Comparison of ENCODE assay signal across 26 cellular contexts in genomic region chr4:113160548-113160947, GRCh38.
"Had no signal": no experiment of that assay in that cellular context is flagged by ENCODE, and none has a peak within 500 bp of the region (broad histone marks: within the 10 kb centered on the region; RNA-seq: fewer than 3 reads in every experiment).

No MANE protein-coding gene starts in this region.

- H3K4me3 Mint-ChIP-seq: activated CD4-positive, alpha-beta memory T cell treated with anti-CD3 and anti-CD28 coated beads for 36 hours; activated CD4-positive, alpha-beta T cell treated with anti-CD3 and anti-CD28 coated beads, Interleukin-2, amount 10 ng/mL, durations not matched to agents 7 days and 5 days; activated naive CD8-positive, alpha-beta T cell; activated T-cell treated with anti-CD3 and anti-CD28 coated beads, Interleukin-2, amount 50 U/mL, for 4 hours; T-cell had no signal

- H3K4me1 Mint-ChIP-seq: activated CD4-positive, alpha-beta T cell treated with anti-CD3 and anti-CD28 coated beads, Interleukin-2, amount 10 ng/mL, durations not matched to agents 7 days and 5 days; T-cell had no signal

- H3K36me3 ChIP-seq: brain microvascular endothelial cell had no signal

- ATAC-seq: activated T-cell treated with anti-CD3 and anti-CD28 coated beads, Interleukin-2, amount 50 U/mL, for 4 hours; Panc1; Right ventricle myocardium inferior; T-cell had no signal

- H3K27me3 ChIP-seq: brain microvascular endothelial cell had no signal

- H3K27ac ChIP-seq: brain microvascular endothelial cell, SK-N-MC had no signal

- H3K9me3 Mint-ChIP-seq: activated CD4-positive, alpha-beta memory T cell treated with anti-CD3 and anti-CD28 coated beads for 36 hours; activated CD4-positive, alpha-beta T cell treated with anti-CD3 and anti-CD28 coated beads, Interleukin-2, amount 10 ng/mL, durations not matched to agents 7 days and 5 days; activated T-cell treated with anti-CD3 and anti-CD28 coated beads, Interleukin-2, amount 50 U/mL, for 4 hours; T-cell had no signal

- H3K4me3 ChIP-seq: SK-N-MC had no signal

- DNase-seq: activated CD4-positive, alpha-beta memory T cell treated with anti-CD3 and anti-CD28 coated beads for 36 hours; activated CD4-positive, alpha-beta T cell treated with anti-CD3 and anti-CD28 coated beads, Interleukin-2, amount 10 ng/mL, durations not matched to agents 7 days and 5 days; activated CD4-positive, CD25-positive, alpha-beta regulatory T cell; activated CD8-positive, alpha-beta memory T cell treated with anti-CD3 and anti-CD28 coated beads for 24 hours; activated effector memory CD4-positive, alpha-beta T cell treated with anti-CD3 and anti-CD28 coated beads, Interleukin-2, amount 50 U/mL, for 16 hours; activated naive CD4-positive, alpha-beta T cell treated with Interleukin-2 at 50 U/mL for 16 hours; activated T-cell treated with anti-CD3 and anti-CD28 coated beads, Interleukin-2, amount 50 U/mL, for 4 hours; brain microvascular endothelial cell; Kasumi-1; KBM-7; NCI-H1048; NCI-H1930; NCI-H2171; NCI-H2227 treated with DMSO at 0.1 percent for 48 hours; NCI-H446 treated with DMSO at 0.1 percent for 48 hours; NCI-H526 treated with DMSO at 0.1 percent for 48 hours; NCI-H82; OCI-M1; RPMI8226; T-cell; T-helper 2 cell; T1000 had no signal

- H3K36me3 Mint-ChIP-seq: activated CD4-positive, alpha-beta memory T cell treated with anti-CD3 and anti-CD28 coated beads for 36 hours; activated naive CD8-positive, alpha-beta T cell; T-cell had no signal

- H3K27me3 Mint-ChIP-seq: activated CD4-positive, alpha-beta memory T cell treated with anti-CD3 and anti-CD28 coated beads for 36 hours; activated CD4-positive, alpha-beta T cell treated with anti-CD3 and anti-CD28 coated beads, Interleukin-2, amount 10 ng/mL, durations not matched to agents 7 days and 5 days had no signal

- H3K27ac Mint-ChIP-seq: activated CD4-positive, alpha-beta memory T cell treated with anti-CD3 and anti-CD28 coated beads for 36 hours; activated CD4-positive, alpha-beta T cell treated with anti-CD3 and anti-CD28 coated beads, Interleukin-2, amount 10 ng/mL, durations not matched to agents 7 days and 5 days; activated naive CD8-positive, alpha-beta T cell; T-cell had no signal
